ENCODE assay signal across 1 cellular context in genomic region chr3:42442640-42443039, GRCh38.
A peak's percentile ranks its signal among the peaks of the same experiment; 100 is the strongest.
TF ChIP-seq lines count a peak whose summit lies in the region.

No MANE protein-coding gene starts in this region.

TF ChIP-seq in H1, 55 proteins besides CTCF, POLR2A, EP300 and RAD21:
- TF ChIP-seq KDM5A (IDR thresholded peaks at IDR 0.05; ENCODE audit: low read length) (no peak), ZNF274 (IDR thresholded peaks at IDR 0.05; ENCODE audit: borderline replicate concordance, extremely low read depth, low read length) (0 out of 2 replicates have a peak, but pooled peaks have one; percentile 18), SP1 (IDR thresholded peaks at IDR 0.05; ENCODE audit: low read depth, low read length) (no peak), E2F6 (IDR thresholded peaks at IDR 0.05) (0 out of 2 replicates have a peak, but pooled peaks have one; percentile 39), MAX (IDR thresholded peaks at IDR 0.05) (peak; percentile 80), TCF12 (IDR thresholded peaks at IDR 0.05; ENCODE audit: low read depth, low read length) (no peak), CBX8 (IDR thresholded peaks at IDR 0.05; ENCODE audit: borderline replicate concordance, low read depth, low read length) (no peak), ATF3 (IDR thresholded peaks at IDR 0.05; ENCODE audit: insufficient read depth, low read depth, low read length) (no peak), JUN (IDR thresholded peaks at IDR 0.05; ENCODE audit: low read depth, low read length) (no peak)
